8 cellular contexts compared by ENCODE assay signal in genomic region chr11:10657308-10658271, GRCh38. TPM values are rescaled to one million over a fixed set of nuclear protein-coding genes. Genes with fewer than 3 reads are reported as not detected.
A peak's percentile ranks its signal among the peaks of the same experiment; 100 is the strongest.
DNase-seq lines count a peak whose midpoint lies in the region; ATAC-seq and TF ChIP-seq lines count a peak whose summit lies in the region.

No MANE protein-coding gene starts in this region.

- H3K9me3 ChIP-seq in CD4-positive, CD25-positive, alpha-beta regulatory T cell (ENCODE audit: control insufficient read depth in 2 of 2, low read length in 2 of 2): no peaks in the 10 kb centered on the region
- no peaks in the 10 kb centered on the region for H3K9me3 ChIP-seq in sigmoid colon

- H3K4me3 ChIP-seq in CD4-positive, CD25-positive, alpha-beta regulatory T cell (ENCODE audit: low read depth, low read length): peak overlapping the region; percentile 53
- H3K4me3 ChIP-seq in epithelial cell of proximal tubule (ENCODE audit: low read depth, low read length) (no peak overlapping the region), sigmoid colon (no peak overlapping the region), lower leg skin (ENCODE audit: low read depth, poor library complexity, severe bottlenecking) (no peak overlapping the region)

- no peak for TF ChIP-seq CTCF in epithelial cell of proximal tubule (conservative IDR thresholded peaks at IDR 0.05; ENCODE audit: low read depth, low read length)
- TF ChIP-seq CTCF in sigmoid colon (IDR thresholded peaks at IDR 0.05): no peak
- no peak for TF ChIP-seq CTCF in lower leg skin (IDR thresholded peaks at IDR 0.05)

- H3K27ac ChIP-seq in CD4-positive, CD25-positive, alpha-beta regulatory T cell (ENCODE audit: insufficient read depth, low read length, poor library complexity, severe bottlenecking): no peak overlapping the region
- H3K27ac ChIP-seq in sigmoid colon: peak overlapping the region; percentile 72 to 89 (median 86)

- DNase-seq in CD4-positive, CD25-positive, alpha-beta regulatory T cell: peak in 1 of 3 donors; percentile 41
- DNase-seq in M059J (ENCODE audit: low read depth): peak; percentile 92
- peak; percentile 33 for DNase-seq in epithelial cell of proximal tubule (ENCODE audit: low read depth)
- DNase-seq in sigmoid colon: peak; percentile 69
- DNase-seq in lower leg skin (ENCODE audit: low spot score in 2 of 2): no peak
- DNase-seq in mesenteric fat pad (ENCODE audit: low spot score): no peak

- H3K36me3 ChIP-seq in CD4-positive, CD25-positive, alpha-beta regulatory T cell (ENCODE audit: control insufficient read depth, insufficient read depth, low read length): no peaks in the 10 kb centered on the region
- H3K36me3 ChIP-seq in sigmoid colon: no peaks in the 10 kb centered on the region

- WGBS in sigmoid colon, 2 donors: 65 to 77% methylated on average over 20 of the region's 20 CpGs
- WGBS in lower leg skin, 2 donors: 58 to 63% methylated on average over 20 of the region's 20 CpGs

- peak overlapping the region in 2 of 4 donors; percentile 41 to 52 for H3K4me3 Mint-ChIP-seq in CD4-positive, CD25-positive, alpha-beta regulatory T cell

- ATAC-seq in CD4-positive, CD25-positive, alpha-beta regulatory T cell (ENCODE audit: low read depth in 2 of 2): peak in 1 of 2 donors; percentile 40
- ATAC-seq in GM21390 (IDR thresholded peaks at IDR 0.05; ENCODE audit: unreplicated experiment) (peak; percentile 62), HG03469 (IDR thresholded peaks at IDR 0.05; ENCODE audit: unreplicated experiment) (no peak)

- peaks cover 0 to 12% (median 0%) of the 10 kb centered on the region in 4 donors for H3K4me1 Mint-ChIP-seq in CD4-positive, CD25-positive, alpha-beta regulatory T cell

- TF ChIP-seq EP300 in sigmoid colon (IDR thresholded peaks at IDR 0.05): no peak

- peak overlapping the region in 2 of 3 donors; percentile 41 to 46 for H3K27ac Mint-ChIP-seq in CD4-positive, CD25-positive, alpha-beta regulatory T cell

- H3K27me3 Mint-ChIP-seq in CD4-positive, CD25-positive, alpha-beta regulatory T cell: no peaks in the 10 kb centered on the region

- TF ChIP-seq POLR2A in sigmoid colon (IDR thresholded peaks at IDR 0.05): no peak
- TF ChIP-seq POLR2A in lower leg skin (IDR thresholded peaks at IDR 0.05): no peak

- no peaks in the 10 kb centered on the region for H3K4me1 ChIP-seq in CD4-positive, CD25-positive, alpha-beta regulatory T cell (ENCODE audit: control insufficient read depth, insufficient read depth, low read length, poor library complexity, severe bottlenecking)
- H3K4me1 ChIP-seq in sigmoid colon: peaks cover 0 to 96% (median 93%) of the 10 kb centered on the region in 4 donors

- no peaks in the 10 kb centered on the region for H3K27me3 ChIP-seq in CD4-positive, CD25-positive, alpha-beta regulatory T cell (ENCODE audit: control insufficient read depth, insufficient read depth, low read length)
- no peaks in the 10 kb centered on the region for H3K27me3 ChIP-seq in sigmoid colon

- H3K36me3 Mint-ChIP-seq in CD4-positive, CD25-positive, alpha-beta regulatory T cell: no peaks in the 10 kb centered on the region

- intact Hi-C loops in sigmoid colon (cut with DNase I): no loop called here
- intact Hi-C loops in lower leg skin (cut with DNase I; ENCODE audit: low total_unique reads): no loop called here

- no peaks in the 10 kb centered on the region for H3K9me3 Mint-ChIP-seq in CD4-positive, CD25-positive, alpha-beta regulatory T cell

RNA-seq across cellular contexts. Expression of gene IRAG1, which starts 36.0 kb away (rescaled TPM):
- total RNA-seq in CD4-positive, CD25-positive, alpha-beta regulatory T cell: not detected
- not detected for polyA plus RNA-seq in CD4-positive, CD25-positive, alpha-beta regulatory T cell
- 18.4 and 27.5 TPM in 2 replicates for total RNA-seq in M059J (2014; rRNA removed; shearing (Covaris generic))
- total RNA-seq in epithelial cell of proximal tubule: 0.07 TPM in 1 of 2 replicates, not detected in the other
- total RNA-seq in sigmoid colon: 100 to 1,000 TPM in 3 of 4 donors, 10 to 100 TPM in 1; 96.1 to 153 (median 125) TPM
- 10 to 100 TPM in 1 of 3 donors, 1 to 10 TPM in 2; 1.8 to 10.6 (median 2.3) TPM for polyA plus RNA-seq in sigmoid colon
- 10 to 100 TPM in 1 of 4 donors, 1 to 10 TPM in 3; 2.0 to 10.9 (median 4.0) TPM for total RNA-seq in lower leg skin
- 24.8 TPM for total RNA-seq in mesenteric fat pad

Comparison
In these comparisons a context has a peak if more than half of its experiments do, and no peak if none do; other contexts are left out.
1. DNase-seq: peak in M059J (single experiment), epithelial cell of proximal tubule (single experiment) and sigmoid colon (single experiment); none in lower leg skin (0 of 2) and mesenteric fat pad (single experiment).